In genomic region chr1:150109567-150109966, GRCh38 we compare ENCODE assay signal across 19 cellular contexts. TPM values are rescaled to one million over a fixed set of nuclear protein-coding genes. Genes with fewer than 3 reads are reported as not detected.
DNase-seq lines count a peak whose midpoint lies in the region; FAIRE-seq and TF ChIP-seq lines count a peak whose summit lies in the region.
"Had no signal": no experiment of that assay in that cellular context is flagged by ENCODE, and none has a peak within 500 bp of the region (broad histone marks: within the 10 kb centered on the region; RNA-seq: fewer than 3 reads in every experiment).

No MANE protein-coding gene starts in this region.

- H3K4me3 ChIP-seq in BLaER1 treated with 17β-estradiol and CSF1 and Interleukin-3, amounts not matched to agents 10 nM and 100 nM = no peak overlapping the region
- no peak overlapping the region for H3K4me3 ChIP-seq in muscle layer of duodenum (ENCODE audit: low read depth in 1 of 2, low read length in 2 of 2)
- no peak overlapping the region for H3K4me3 ChIP-seq in HAP-1
- H3K4me3 ChIP-seq in SJCRH30 = no peak overlapping the region
- H3K4me3 ChIP-seq: hepatocyte, lung had no signal

- no peaks in the 10 kb centered on the region for H4K20me1 ChIP-seq in BLaER1 treated with 17β-estradiol and CSF1 and Interleukin-3, amounts not matched to agents 10 nM and 100 nM

- no peaks in the 10 kb centered on the region for H3K27me3 ChIP-seq in BLaER1 treated with 17β-estradiol and CSF1 and Interleukin-3, amounts not matched to agents 10 nM and 100 nM
- H3K27me3 ChIP-seq in muscle layer of duodenum (ENCODE audit: low read depth, low read length) (no peaks in the 10 kb centered on the region), HAP-1 (ENCODE audit: low read depth) (no peaks in the 10 kb centered on the region), SJCRH30 (no peaks in the 10 kb centered on the region)
- H3K27me3 ChIP-seq: hepatocyte had no signal

- H3K4me1 Mint-ChIP-seq in activated T-helper 2 cell treated with anti-CD3 and anti-CD28 coated beads, Interferon-gamma antibody, Interleukin-2, Interleukin-4, amounts not matched to agents 10 μg/mL and 5 μg/mL and 100 μg/mL, durations not matched to agents 14 hours and 24 hours and 36 hours (ENCODE audit: low read depth) = peaks cover 65% of the 10 kb centered on the region

- H3K4me1 ChIP-seq in BLaER1 treated with 17β-estradiol and CSF1 and Interleukin-3, amounts not matched to agents 10 nM and 100 nM = peaks cover 15 to 28% (median 19%) of the 10 kb centered on the region in 10 experiments; a peak in 19 of 20 replicates
- H3K4me1 ChIP-seq in muscle layer of duodenum (ENCODE audit: control insufficient read depth in 1 of 2, insufficient read depth in 2 of 2, low read length in 2 of 2) (peaks cover 0 to 5% of the 10 kb centered on the region in 2 donors), HAP-1 (no peaks in the 10 kb centered on the region), SJCRH30 (no peaks in the 10 kb centered on the region)
- H3K4me1 ChIP-seq: parathyroid adenoma had no signal

- peak overlapping the region; percentile 26 for H3K4me3 Mint-ChIP-seq in activated T-helper 2 cell treated with anti-CD3 and anti-CD28 coated beads, Interferon-gamma antibody, Interleukin-2, Interleukin-4, amounts not matched to agents 10 μg/mL and 5 μg/mL and 100 μg/mL, durations not matched to agents 14 hours and 24 hours and 36 hours (ENCODE audit: low read depth)

- H3K27me3 Mint-ChIP-seq in activated T-helper 2 cell treated with anti-CD3 and anti-CD28 coated beads, Interferon-gamma antibody, Interleukin-2, Interleukin-4, amounts not matched to agents 10 μg/mL and 5 μg/mL and 100 μg/mL, durations not matched to agents 14 hours and 24 hours and 36 hours (ENCODE audit: low read depth) = no peaks in the 10 kb centered on the region

- peaks cover 18 to 49% (median 29%) of the 10 kb centered on the region in 11 experiments for H3K36me3 ChIP-seq in BLaER1 treated with 17β-estradiol and CSF1 and Interleukin-3, amounts not matched to agents 10 nM and 100 nM
- H3K36me3 ChIP-seq in muscle layer of duodenum (ENCODE audit: control insufficient read depth in 1 of 2, insufficient read depth in 2 of 2, low read length in 2 of 2) (peaks cover 3 to 7% of the 10 kb centered on the region in 2 donors), HAP-1 (replicated peaks) (peaks cover 13% of the 10 kb centered on the region), SJCRH30 (peaks cover 26% of the 10 kb centered on the region)

- intact Hi-C loops in activated T-helper 2 cell treated with anti-CD3 and anti-CD28 coated beads, Interferon-gamma antibody, Interleukin-2, Interleukin-4, amounts not matched to agents 10 μg/mL and 5 μg/mL and 100 μg/mL, durations not matched to agents 14 hours and 24 hours and 36 hours (cut with micrococcal nuclease) = no loop called here

- peak overlapping the region; percentile 87 for H3K27ac Mint-ChIP-seq in activated T-helper 2 cell treated with anti-CD3 and anti-CD28 coated beads, Interferon-gamma antibody, Interleukin-2, Interleukin-4, amounts not matched to agents 10 μg/mL and 5 μg/mL and 100 μg/mL, durations not matched to agents 14 hours and 24 hours and 36 hours

- no peak for TF ChIP-seq POLR2A in GM12891 (IDR thresholded peaks at IDR 0.05; ENCODE audit: low read depth, low read length)

- peak; percentile 52 for FAIRE-seq in GM12891 (lab: Jason Lieb, UNC)

- in situ Hi-C loops in HAP-1 (cut with MboI; ENCODE audit: low sequenced_read_pairs) = no loop called here

- peaks cover 14% of the 10 kb centered on the region for H3K9me3 Mint-ChIP-seq in activated T-helper 2 cell treated with anti-CD3 and anti-CD28 coated beads, Interferon-gamma antibody, Interleukin-2, Interleukin-4, amounts not matched to agents 10 μg/mL and 5 μg/mL and 100 μg/mL, durations not matched to agents 14 hours and 24 hours and 36 hours

- peaks cover 48% of the 10 kb centered on the region for H3K36me3 Mint-ChIP-seq in activated T-helper 2 cell treated with anti-CD3 and anti-CD28 coated beads, Interferon-gamma antibody, Interleukin-2, Interleukin-4, amounts not matched to agents 10 μg/mL and 5 μg/mL and 100 μg/mL, durations not matched to agents 14 hours and 24 hours and 36 hours (ENCODE audit: low read depth)

- peak overlapping the region; percentile 28 to 76 (median 50) for H3K4me2 ChIP-seq in BLaER1 treated with 17β-estradiol and CSF1 and Interleukin-3, amounts not matched to agents 10 nM and 100 nM
- H3K4me2 ChIP-seq: hepatocyte had no signal

- H3K27ac ChIP-seq in BLaER1 treated with 17β-estradiol and CSF1 and Interleukin-3, amounts not matched to agents 10 nM and 100 nM = peak overlapping the region in 8 of 11 experiments; percentile 3 to 58 (median 30); a peak in 10 of 22 replicates
- H3K27ac ChIP-seq in muscle layer of duodenum (ENCODE audit: low read length) = peak overlapping the region; percentile 65
- H3K27ac ChIP-seq in SJCRH30 = no peak overlapping the region
- H3K27ac ChIP-seq: hepatocyte, parathyroid adenoma, VCaP had no signal

- no peak overlapping the region for H3K9ac ChIP-seq in BLaER1 treated with 17β-estradiol and CSF1 and Interleukin-3, amounts not matched to agents 10 nM and 100 nM
- H3K9ac ChIP-seq: parathyroid adenoma had no signal

- H3K9me3 ChIP-seq in BLaER1 treated with 17β-estradiol and CSF1 and Interleukin-3, amounts not matched to agents 10 nM and 100 nM (replicated peaks in 1 of 11) = peaks cover 10 to 35% (median 25%) of the 10 kb centered on the region in 11 experiments
- H3K9me3 ChIP-seq in muscle layer of duodenum (ENCODE audit: control insufficient read depth in 1 of 2, low read length in 2 of 2) = no peaks in the 10 kb centered on the region
- no peaks in the 10 kb centered on the region for H3K9me3 ChIP-seq in HAP-1
- no peaks in the 10 kb centered on the region for H3K9me3 ChIP-seq in SJCRH30 (replicated peaks)

- DNase-seq in GM12891 (ENCODE audit: insufficient read length, low spot score) (no peak), inferior parietal cortex (ENCODE audit: extremely low spot score) (no peak), HAP-1 (ENCODE audit: low spot score in 2 of 2) (no peak), OCI-M1 (lab: John Stamatoyannopoulos, UW) (no peak), SJCRH30 (no peak)
- DNase-seq in activated T-helper 2 cell treated with anti-CD3 and anti-CD28 coated beads, Interferon-gamma antibody, Interleukin-2, Interleukin-4, amounts not matched to agents 10 μg/mL and 5 μg/mL and 100 μg/mL, durations not matched to agents 14 hours and 24 hours and 36 hours (ENCODE audit: low spot score) = no peak
- DNase-seq: activated effector memory CD4-positive, alpha-beta T cell treated with anti-CD3 and anti-CD28 coated beads, Interleukin-2, amount 50 U/mL, for 16 hours; C1 segment of cervical spinal cord; caudate nucleus; erythroblast; NCI-H1436; NCI-H748 treated with DMSO at 0.1 percent for 48 hours; stimulated activated naive CD4-positive, alpha-beta T cell treated with Interleukin-2 at 50 U/mL for 16 hours had no signal

TF ChIP-seq in GM12891, 5 proteins besides CTCF, POLR2A, EP300 and RAD21:
- TF ChIP-seq POLR2AphosphoS5 (IDR thresholded peaks at IDR 0.05; ENCODE audit: low read depth, low read length) (0 out of 2 replicates have a peak, but pooled peaks have one; percentile 24), TAF1 (IDR thresholded peaks at IDR 0.05; ENCODE audit: low read depth, low read length) (no peak), PAX5 (IDR thresholded peaks at IDR 0.05; ENCODE audit: insufficient read depth, low read length, severe bottlenecking) (no peak)

RNA-seq across cellular contexts. Expression of gene PLEKHO1, which starts 40.1 kb away (rescaled TPM):
- polyA plus RNA-seq in GM12891 (2012; ENCODE audit: low read depth, missing spikeins) = 79.1 TPM
- 29.3 and 31.2 TPM in 2 replicates for total RNA-seq in activated T-helper 2 cell treated with anti-CD3 and anti-CD28 coated beads, Interferon-gamma antibody, Interleukin-2, Interleukin-4, amounts not matched to agents 10 μg/mL and 5 μg/mL and 100 μg/mL, durations not matched to agents 14 hours and 24 hours and 36 hours
- total RNA-seq in SJCRH30 (2014; rRNA removed; shearing (Covaris generic)) = 50.0 and 54.4 TPM in 2 replicates

RNA-seq across cellular contexts. Expression of gene VPS45, which starts 42.0 kb away (rescaled TPM):
- 26.4 TPM for polyA plus RNA-seq in GM12891 (2012; ENCODE audit: low read depth, missing spikeins)
- total RNA-seq in activated T-helper 2 cell treated with anti-CD3 and anti-CD28 coated beads, Interferon-gamma antibody, Interleukin-2, Interleukin-4, amounts not matched to agents 10 μg/mL and 5 μg/mL and 100 μg/mL, durations not matched to agents 14 hours and 24 hours and 36 hours = 21.9 TPM in 2 replicates
- total RNA-seq in SJCRH30 (2014; rRNA removed; shearing (Covaris generic)) = 41.5 and 49.5 TPM in 2 replicates
